ENCODE assay signal across 10 cellular contexts in genomic region chr15:100703032-100703578, GRCh38.
DNase-seq lines count a peak whose midpoint lies in the region; ATAC-seq and TF ChIP-seq lines count a peak whose summit lies in the region.
"Had no signal": no experiment of that assay in that cellular context is flagged by ENCODE, and none has a peak within 500 bp of the region (broad histone marks: within the 10 kb centered on the region; RNA-seq: fewer than 3 reads in every experiment).

No MANE protein-coding gene starts in this region.

- peaks cover 22% of the 10 kb centered on the region for H3K27me3 Mint-ChIP-seq in activated CD4-positive, alpha-beta memory T cell treated with anti-CD3 and anti-CD28 coated beads, Interleukin-2, amount 10 ng/mL, durations not matched to agents 7 days and 5 days
- H3K27me3 Mint-ChIP-seq in neural progenitor cell (ENCODE audit: insufficient read depth, low read depth), result peaks cover 5% of the 10 kb centered on the region

- H3K27ac Mint-ChIP-seq in activated CD4-positive, alpha-beta memory T cell treated with anti-CD3 and anti-CD28 coated beads, Interleukin-2, amount 10 ng/mL, durations not matched to agents 7 days and 5 days, result no peak overlapping the region
- H3K27ac Mint-ChIP-seq in neural progenitor cell, result no peak overlapping the region
- H3K27ac Mint-ChIP-seq: activated B cell treated with CpG ODN at 0.5 μM for 24 hours, B cell had no signal

- H3K9me3 Mint-ChIP-seq in activated CD4-positive, alpha-beta memory T cell treated with anti-CD3 and anti-CD28 coated beads, Interleukin-2, amount 10 ng/mL, durations not matched to agents 7 days and 5 days, result peaks cover 8% of the 10 kb centered on the region
- H3K9me3 Mint-ChIP-seq in neural progenitor cell, result peaks cover 3% of the 10 kb centered on the region

- no peak overlapping the region for H3K4me3 ChIP-seq in neural progenitor cell

- H3K79me2 ChIP-seq in neural progenitor cell (ENCODE audit: low read depth), result no peaks in the 10 kb centered on the region

- no peaks in the 10 kb centered on the region for H3K36me3 Mint-ChIP-seq in activated CD4-positive, alpha-beta memory T cell treated with anti-CD3 and anti-CD28 coated beads, Interleukin-2, amount 10 ng/mL, durations not matched to agents 7 days and 5 days (ENCODE audit: low read depth)
- no peaks in the 10 kb centered on the region for H3K36me3 Mint-ChIP-seq in neural progenitor cell

- H3K9me3 ChIP-seq in neural progenitor cell (ENCODE audit: low read depth), result no peaks in the 10 kb centered on the region

- H3K4me2 ChIP-seq in neural progenitor cell, result no peak overlapping the region

- no peaks in the 10 kb centered on the region for H3K27me3 ChIP-seq in neural progenitor cell

- ATAC-seq in HG02885 (IDR thresholded peaks at IDR 0.05; ENCODE audit: poor library complexity, unreplicated experiment) (peak; percentile 100), omental fat pad (ENCODE audit: low FRiP score) (no peak)

- H3K4me1 Mint-ChIP-seq in activated CD4-positive, alpha-beta memory T cell treated with anti-CD3 and anti-CD28 coated beads, Interleukin-2, amount 10 ng/mL, durations not matched to agents 7 days and 5 days, result peaks cover 2% of the 10 kb centered on the region
- no peaks in the 10 kb centered on the region for H3K4me1 Mint-ChIP-seq in neural progenitor cell
- H3K4me1 Mint-ChIP-seq: activated B cell treated with CpG ODN at 0.5 μM for 24 hours, B cell had no signal

- H3K27ac ChIP-seq in neural progenitor cell, result no peak overlapping the region

- H3F3A ChIP-seq in neural progenitor cell (ENCODE audit: low read depth), result no peaks in the 10 kb centered on the region

- DNase-seq in activated CD4-positive, alpha-beta T cell treated with anti-CD3 and anti-CD28 coated beads, Interleukin-2, amount 50 U/mL, for 48 hours, result peak; percentile 31 to 49
- DNase-seq in activated CD4-positive, alpha-beta T cell treated with anti-CD3 and anti-CD28 coated beads, Interleukin-2, amount 50 U/mL, for 1 hour, result no peak
- DNase-seq in activated CD4-positive, alpha-beta memory T cell treated with anti-CD3 and anti-CD28 coated beads, Interleukin-2, amount 10 ng/mL, durations not matched to agents 7 days and 5 days, result peak; percentile 28
- peak; percentile 13 to 23 for DNase-seq in stimulated activated CD4-positive, alpha-beta T cell treated with anti-CD3 and anti-CD28 coated beads, Interleukin-4, amount 100 ng/mL, for 48 hours (ENCODE audit: low read depth in 2 of 2)
- no peak for DNase-seq in neural progenitor cell (ENCODE audit: low spot score)
- DNase-seq in omental fat pad (ENCODE audit: low spot score), result no peak
- DNase-seq in HUDEP-2 (lab: John Stamatoyannopoulos, UW; ENCODE audit: unreplicated experiment in 76 of 76), result no peak
- DNase-seq: activated B cell treated with CpG ODN at 0.5 μM for 24 hours had no signal

- H2AFZ ChIP-seq in neural progenitor cell (replicated peaks), result no peak overlapping the region

- H4K20me1 ChIP-seq in neural progenitor cell (ENCODE audit: low read depth), result no peaks in the 10 kb centered on the region

- CTCF ChIA-PET in activated CD4-positive, alpha-beta memory T cell treated with anti-CD3 and anti-CD28 coated beads, Interleukin-2, amount 10 ng/mL, durations not matched to agents 7 days and 5 days (lab: Charles Lee), result no interaction called here

- no peak overlapping the region for H3K4me3 Mint-ChIP-seq in activated CD4-positive, alpha-beta memory T cell treated with anti-CD3 and anti-CD28 coated beads, Interleukin-2, amount 10 ng/mL, durations not matched to agents 7 days and 5 days
- H3K4me3 Mint-ChIP-seq in neural progenitor cell, result no peak overlapping the region
- H3K4me3 Mint-ChIP-seq: activated B cell treated with CpG ODN at 0.5 μM for 24 hours, B cell had no signal

- no peak overlapping the region for H3K9ac ChIP-seq in neural progenitor cell

- H3K4me1 ChIP-seq in neural progenitor cell, result no peaks in the 10 kb centered on the region

- no peaks in the 10 kb centered on the region for H3K36me3 ChIP-seq in neural progenitor cell

- TF ChIP-seq CTCF in neural progenitor cell (IDR thresholded peaks at IDR 0.05) (no peak), omental fat pad (IDR thresholded peaks at IDR 0.05) (no peak)

- POLR2A ChIA-PET in activated CD4-positive, alpha-beta memory T cell treated with anti-CD3 and anti-CD28 coated beads, Interleukin-2, amount 10 ng/mL, durations not matched to agents 7 days and 5 days (lab: Charles Lee), result no interaction called here

Comparison
In these comparisons a context has a peak if more than half of its experiments do, and no peak if none do; other contexts are left out.
1. DNase-seq: peak in activated CD4-positive, alpha-beta T cell treated with anti-CD3 and anti-CD28 coated beads, Interleukin-2, amount 50 U/mL, for 48 hours (2 of 2), activated CD4-positive, alpha-beta memory T cell treated with anti-CD3 and anti-CD28 coated beads, Interleukin-2, amount 10 ng/mL, durations not matched to agents 7 days and 5 days (single experiment) and stimulated activated CD4-positive, alpha-beta T cell treated with anti-CD3 and anti-CD28 coated beads, Interleukin-4, amount 100 ng/mL, for 48 hours (2 of 2); none in activated CD4-positive, alpha-beta T cell treated with anti-CD3 and anti-CD28 coated beads, Interleukin-2, amount 50 U/mL, for 1 hour (single experiment), neural progenitor cell (single experiment), omental fat pad (single experiment) and HUDEP-2 (0 of 76).